Comparison of ENCODE assay signal across 24 cellular contexts in the genomic region with DNA sequence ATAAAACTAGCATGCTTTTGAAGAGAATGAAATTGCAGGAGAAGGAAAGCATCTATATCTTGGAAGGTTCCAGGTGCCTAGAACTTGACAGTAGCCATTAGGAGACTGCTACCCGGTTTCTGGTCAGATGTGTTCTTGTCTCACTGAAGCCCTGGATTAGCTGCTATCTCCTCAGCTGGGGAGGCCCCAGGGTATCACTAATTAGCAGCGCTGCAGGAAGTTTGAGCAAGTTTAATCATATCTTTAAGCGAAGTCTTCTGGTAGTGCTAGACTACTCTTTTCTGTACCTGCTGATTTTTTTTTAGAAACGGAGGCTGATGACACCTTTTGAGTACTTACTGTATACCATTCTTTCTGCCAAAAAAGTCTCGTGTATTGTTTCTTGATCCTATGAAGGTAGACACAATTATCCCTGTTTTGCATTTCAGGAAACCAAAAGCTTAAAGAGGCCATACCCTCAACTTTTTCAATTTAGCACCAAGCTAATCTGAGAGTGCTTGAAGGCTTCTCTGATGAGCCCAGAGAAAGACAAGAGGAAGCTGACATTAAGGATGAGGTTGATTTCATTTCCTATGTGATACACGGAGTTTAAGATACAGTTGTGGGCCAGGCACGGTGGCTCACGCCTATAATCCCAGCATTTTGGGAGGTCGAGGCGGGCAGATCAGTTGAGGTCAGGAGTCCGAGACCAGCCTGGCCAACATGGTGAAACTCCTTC.
DNase-seq lines count a peak whose midpoint lies in the region; FAIRE-seq and TF ChIP-seq lines count a peak whose summit lies in the region.
"Had no signal": no experiment of that assay in that cellular context is flagged by ENCODE, and none has a peak within 500 bp of the region (broad histone marks: within the 10 kb centered on the region; RNA-seq: fewer than 3 reads in every experiment).

No MANE protein-coding gene starts in this region.

- DNase-seq in CD14-positive monocyte (ENCODE audit: low spot score), result no peak
- DNase-seq in GM18507 (ENCODE audit: extremely low spot score, insufficient read length, low read depth), result no peak
- no peak for DNase-seq in activated CD4-positive, alpha-beta memory T cell treated with anti-CD3 and anti-CD28 coated beads for 36 hours
- peak in 2 of 3 donors; percentile 44 to 47 for DNase-seq in immature natural killer cell
- DNase-seq in NCI-H146 (lab: John Stamatoyannopoulos, UW), result no peak
- no peak for DNase-seq in DMS53 treated with DMSO at 0.1 percent for 48 hours (lab: John Stamatoyannopoulos, UW; ENCODE audit: unreplicated experiment)
- no peak for DNase-seq in NCI-H1417 treated with DMSO at 0.1 percent for 48 hours (lab: John Stamatoyannopoulos, UW)
- no peak for DNase-seq in activated CD8-positive, alpha-beta memory T cell treated with anti-CD3 and anti-CD28 coated beads, Interleukin-2, amount 50 U/mL, for 4 hours
- DNase-seq: activated CD4-positive, alpha-beta T cell treated with anti-CD3 and anti-CD28 coated beads, Interleukin-2, amount 50 U/mL, for 48 hours; activated CD4-positive, CD25-positive, alpha-beta regulatory T cell; cerebellar nuclear complex; DMS79 treated with DMSO at 0.1 percent for 48 hours; effector CD4-positive, alpha-beta T cell; foreskin melanocyte; IMR-90; NCI-H1417; NCI-H2107; NCI-H510A treated with DMSO at 0.1 percent for 48 hours; RPMI8226; SK-N-SH; stimulated activated CD4-positive, alpha-beta T cell treated with anti-CD3 and anti-CD28 coated beads, Interleukin-2, amount 100 ng/mL, for 24 hours; stomach had no signal

- H3K27ac Mint-ChIP-seq in CD14-positive monocyte (peak overlapping the region; percentile 82 to 94 (median 86)), immature natural killer cell (peak overlapping the region; percentile 91 to 99 (median 94))
- peak overlapping the region; percentile 55 for H3K27ac Mint-ChIP-seq in activated CD4-positive, alpha-beta memory T cell treated with anti-CD3 and anti-CD28 coated beads for 36 hours
- H3K27ac Mint-ChIP-seq: activated naive CD4-positive, alpha-beta T cell treated with anti-CD3 and anti-CD28 coated beads, Interleukin-2, amount 50 U/mL, for 24 hours had no signal

- POLR2A ChIA-PET in activated CD4-positive, alpha-beta memory T cell treated with anti-CD3 and anti-CD28 coated beads for 36 hours (lab: Charles Lee), result no interaction called here

- CTCF ChIA-PET in activated CD4-positive, alpha-beta memory T cell treated with anti-CD3 and anti-CD28 coated beads for 36 hours (lab: Charles Lee), result no interaction called here

- H3K9me3 Mint-ChIP-seq in CD14-positive monocyte (peaks cover 0 to 12% (median 5%) of the 10 kb centered on the region in 7 donors), immature natural killer cell (no peaks in the 10 kb centered on the region)
- H3K9me3 Mint-ChIP-seq in activated CD4-positive, alpha-beta memory T cell treated with anti-CD3 and anti-CD28 coated beads for 36 hours, result no peaks in the 10 kb centered on the region
- H3K9me3 Mint-ChIP-seq: activated naive CD4-positive, alpha-beta T cell treated with anti-CD3 and anti-CD28 coated beads, Interleukin-2, amount 50 U/mL, for 24 hours had no signal

- FAIRE-seq in GM18507 (lab: Jason Lieb, UNC), result peak; percentile 36
- FAIRE-seq: H54 had no signal

- no peak for TF ChIP-seq CTCF in CD14-positive monocyte (IDR thresholded peaks at IDR 0.05)

- H3K36me3 Mint-ChIP-seq in CD14-positive monocyte (peaks cover 42 to 52% of the 10 kb centered on the region in 2 donors), immature natural killer cell (peaks cover 5 to 16% (median 8%) of the 10 kb centered on the region in 3 donors)
- H3K36me3 Mint-ChIP-seq in activated CD4-positive, alpha-beta memory T cell treated with anti-CD3 and anti-CD28 coated beads for 36 hours, result no peaks in the 10 kb centered on the region

- H3K4me3 Mint-ChIP-seq in CD14-positive monocyte, result no peak overlapping the region
- H3K4me3 Mint-ChIP-seq in activated CD4-positive, alpha-beta memory T cell treated with anti-CD3 and anti-CD28 coated beads for 36 hours, result no peak overlapping the region
- peak overlapping the region; percentile 44 to 84 (median 68) for H3K4me3 Mint-ChIP-seq in immature natural killer cell
- H3K4me3 Mint-ChIP-seq: activated naive CD4-positive, alpha-beta T cell treated with anti-CD3 and anti-CD28 coated beads, Interleukin-2, amount 50 U/mL, for 24 hours had no signal

- H3K4me1 Mint-ChIP-seq in CD14-positive monocyte (peaks cover 50% of the 10 kb centered on the region), immature natural killer cell (peaks cover 95 to 99% of the 10 kb centered on the region in 2 donors)
- peaks cover 25% of the 10 kb centered on the region for H3K4me1 Mint-ChIP-seq in activated CD4-positive, alpha-beta memory T cell treated with anti-CD3 and anti-CD28 coated beads for 36 hours (ENCODE audit: low read depth)

- H3K27me3 Mint-ChIP-seq in CD14-positive monocyte (ENCODE audit: low read depth in 3 of 3) (no peaks in the 10 kb centered on the region), immature natural killer cell (ENCODE audit: low read depth in 3 of 3) (peaks cover 2 to 11% (median 8%) of the 10 kb centered on the region in 3 donors)
- no peaks in the 10 kb centered on the region for H3K27me3 Mint-ChIP-seq in activated CD4-positive, alpha-beta memory T cell treated with anti-CD3 and anti-CD28 coated beads for 36 hours
- H3K27me3 Mint-ChIP-seq: activated naive CD4-positive, alpha-beta T cell treated with anti-CD3 and anti-CD28 coated beads, Interleukin-2, amount 50 U/mL, for 24 hours had no signal

- intact Hi-C loops in CD14-positive monocyte (cut with micrococcal nuclease), result loop anchor here (5.0 kb wide), 2 partner anchors 36 to 614 kb away; no protein-coding TSS in a partner anchor
- intact Hi-C loops in activated CD4-positive, alpha-beta memory T cell treated with anti-CD3 and anti-CD28 coated beads for 36 hours (cut with micrococcal nuclease), result no loop called here

Comparison
In these comparisons a context has a peak if more than half of its experiments do, and no peak if none do; other contexts are left out.
1. DNase-seq: peak in immature natural killer cell (2 of 3); none in CD14-positive monocyte (single experiment), GM18507 (single experiment), activated CD4-positive, alpha-beta memory T cell treated with anti-CD3 and anti-CD28 coated beads for 36 hours (single experiment), NCI-H146 (single experiment), DMS53 treated with DMSO at 0.1 percent for 48 hours (single experiment), NCI-H1417 treated with DMSO at 0.1 percent for 48 hours (single experiment) and activated CD8-positive, alpha-beta memory T cell treated with anti-CD3 and anti-CD28 coated beads, Interleukin-2, amount 50 U/mL, for 4 hours (single experiment).
2. H3K4me3 Mint-ChIP-seq: peak in immature natural killer cell (5 of 5); none in CD14-positive monocyte (0 of 2) and activated CD4-positive, alpha-beta memory T cell treated with anti-CD3 and anti-CD28 coated beads for 36 hours (single experiment).
3. Peak in every context shown above with its lines, with median percentiles within 50 percentile points of each other: H3K27ac Mint-ChIP-seq.